Comparison of ENCODE assay signal across 26 cellular contexts in genomic region chr2:174949988-174950687, GRCh38.
"Had no signal": no experiment of that assay in that cellular context is flagged by ENCODE, and none has a peak within 500 bp of the region (broad histone marks: within the 10 kb centered on the region; RNA-seq: fewer than 3 reads in every experiment).

No MANE protein-coding gene starts in this region.

- H3K27ac Mint-ChIP-seq: activated CD4-positive, alpha-beta memory T cell treated with anti-CD3 and anti-CD28 coated beads, Interleukin-2, amount 10 ng/mL, durations not matched to agents 7 days and 5 days; activated CD4-positive, alpha-beta T cell treated with anti-CD3 and anti-CD28 coated beads for 36 hours; activated naive CD4-positive, alpha-beta T cell treated with anti-CD3 and anti-CD28 coated beads, Interleukin-2, amount 10 ng/mL, durations not matched to agents 7 days and 5 days; activated naive CD8-positive, alpha-beta T cell treated with anti-CD3 and anti-CD28 coated beads, Interleukin-2, amount 10 ng/mL, durations not matched to agents 7 days and 5 days; activated T-cell treated with anti-CD3 and anti-CD28 coated beads, Interleukin-2, amount 50 U/mL, for 72 hours; activated T-helper 2 cell treated with anti-CD3 and anti-CD28 coated beads, Interferon-gamma antibody, Interleukin-2, Interleukin-4, amounts not matched to agents 10 μg/mL and 5 μg/mL and 100 μg/mL, durations not matched to agents 14 hours and 24 hours and 36 hours had no signal

- H3K27ac ChIP-seq: adrenal gland, Peyer's patch, RWPE1, SJSA1, VCaP had no signal

- H3K4me3 Mint-ChIP-seq: activated CD4-positive, alpha-beta memory T cell treated with anti-CD3 and anti-CD28 coated beads, Interleukin-2, amount 10 ng/mL, durations not matched to agents 7 days and 5 days; activated CD4-positive, alpha-beta T cell treated with anti-CD3 and anti-CD28 coated beads for 36 hours; activated naive CD4-positive, alpha-beta T cell treated with anti-CD3 and anti-CD28 coated beads, Interleukin-2, amount 10 ng/mL, durations not matched to agents 7 days and 5 days; activated naive CD8-positive, alpha-beta T cell treated with anti-CD3 and anti-CD28 coated beads, Interleukin-2, amount 10 ng/mL, durations not matched to agents 7 days and 5 days; activated T-cell treated with anti-CD3 and anti-CD28 coated beads, Interleukin-2, amount 50 U/mL, for 72 hours had no signal

- H3K36me3 ChIP-seq: adrenal gland, Peyer's patch, SJSA1 had no signal

- H3K9me3 ChIP-seq: adrenal gland, Peyer's patch, SJSA1 had no signal

- H3K36me3 Mint-ChIP-seq: activated naive CD4-positive, alpha-beta T cell treated with anti-CD3 and anti-CD28 coated beads, Interleukin-2, amount 10 ng/mL, durations not matched to agents 7 days and 5 days; activated naive CD8-positive, alpha-beta T cell treated with anti-CD3 and anti-CD28 coated beads, Interleukin-2, amount 10 ng/mL, durations not matched to agents 7 days and 5 days had no signal

- H3K4me1 Mint-ChIP-seq: activated CD4-positive, alpha-beta T cell treated with anti-CD3 and anti-CD28 coated beads for 36 hours; activated naive CD4-positive, alpha-beta T cell treated with anti-CD3 and anti-CD28 coated beads, Interleukin-2, amount 10 ng/mL, durations not matched to agents 7 days and 5 days had no signal

- ATAC-seq: activated CD4-positive, alpha-beta T cell treated with anti-CD3 and anti-CD28 coated beads for 36 hours; activated T-cell treated with anti-CD3 and anti-CD28 coated beads, Interleukin-2, amount 50 U/mL, for 72 hours; SK-N-SH treated with all-trans-retinoic acid at 6 μM for 48 hours had no signal

- H3K4me3 ChIP-seq: adrenal gland, Peyer's patch, SJSA1 had no signal

- DNase-seq: activated CD4-positive, alpha-beta memory T cell treated with anti-CD3 and anti-CD28 coated beads, Interleukin-2, amount 10 ng/mL, durations not matched to agents 7 days and 5 days; activated CD4-positive, alpha-beta T cell treated with anti-CD3 and anti-CD28 coated beads for 36 hours; activated CD4-positive, alpha-beta T cell treated with anti-CD3 and anti-CD28 coated beads, Interleukin-2, amount 50 U/mL, for 1 hour; activated CD8-positive, alpha-beta memory T cell treated with anti-CD3 and anti-CD28 coated beads, Interleukin-2, amount 50 U/mL, for 4 hours; activated gamma-delta T cell treated with Interleukin-2 at 50 U/mL for 16 hours; activated naive CD4-positive, alpha-beta T cell treated with anti-CD3 and anti-CD28 coated beads, Interleukin-2, amount 10 ng/mL, durations not matched to agents 7 days and 5 days; activated naive CD8-positive, alpha-beta T cell treated with anti-CD3 and anti-CD28 coated beads, Interleukin-2, amount 10 ng/mL, durations not matched to agents 7 days and 5 days; activated T-cell treated with anti-CD3 and anti-CD28 coated beads, Interleukin-2, amount 50 U/mL, for 72 hours; adrenal gland; anterior cingulate cortex; cerebellar nuclear complex; MM.1S; NCI-H1105 treated with DMSO at 0.1 percent for 48 hours; NCI-H1436 treated with DMSO at 0.1 percent for 48 hours; NCI-H187; NCI-H2081; NCI-H510A treated with DMSO at 0.1 percent for 48 hours; NCI-H69; Peyer's patch; Right ventricle myocardium superior; T-helper 2 cell had no signal

- H3K27me3 ChIP-seq: adrenal gland, Peyer's patch, SJSA1 had no signal

- H3K9me3 Mint-ChIP-seq: activated CD4-positive, alpha-beta memory T cell treated with anti-CD3 and anti-CD28 coated beads, Interleukin-2, amount 10 ng/mL, durations not matched to agents 7 days and 5 days; activated naive CD4-positive, alpha-beta T cell treated with anti-CD3 and anti-CD28 coated beads, Interleukin-2, amount 10 ng/mL, durations not matched to agents 7 days and 5 days; activated naive CD8-positive, alpha-beta T cell treated with anti-CD3 and anti-CD28 coated beads, Interleukin-2, amount 10 ng/mL, durations not matched to agents 7 days and 5 days; activated T-cell treated with anti-CD3 and anti-CD28 coated beads, Interleukin-2, amount 50 U/mL, for 72 hours; activated T-helper 2 cell treated with anti-CD3 and anti-CD28 coated beads, Interferon-gamma antibody, Interleukin-2, Interleukin-4, amounts not matched to agents 10 μg/mL and 5 μg/mL and 100 μg/mL, durations not matched to agents 14 hours and 24 hours and 36 hours had no signal

- H3K4me1 ChIP-seq: adrenal gland, Peyer's patch had no signal
